ENCODE assay signal across 22 cellular contexts in genomic region chr4:14829795-14830194, GRCh38.
DNase-seq lines count a peak whose midpoint lies in the region; ATAC-seq, FAIRE-seq and TF ChIP-seq lines count a peak whose summit lies in the region.
"Had no signal": no experiment of that assay in that cellular context is flagged by ENCODE, and none has a peak within 500 bp of the region (broad histone marks: within the 10 kb centered on the region; RNA-seq: fewer than 3 reads in every experiment).

No MANE protein-coding gene starts in this region.

- H3K9me3 Mint-ChIP-seq in neural crest cell: no peaks in the 10 kb centered on the region
- H3K9me3 Mint-ChIP-seq in activated naive CD4-positive, alpha-beta T cell treated with anti-CD3 and anti-CD28 coated beads for 36 hours: no peaks in the 10 kb centered on the region
- H3K9me3 Mint-ChIP-seq: CD8-positive, alpha-beta memory T cell had no signal

- CTCF ChIA-PET in HepG2 (lab: Yijun Ruan, JAX; ENCODE audit: low intra/inter-chr PET ratio, low total read pairs): no interaction called here
- CTCF ChIA-PET in activated naive CD4-positive, alpha-beta T cell treated with anti-CD3 and anti-CD28 coated beads for 36 hours (lab: Charles Lee): no interaction called here

- H3K36me3 Mint-ChIP-seq in neural crest cell (ENCODE audit: low read depth): no peaks in the 10 kb centered on the region
- H3K36me3 Mint-ChIP-seq in activated naive CD4-positive, alpha-beta T cell treated with anti-CD3 and anti-CD28 coated beads for 36 hours (ENCODE audit: low read depth): no peaks in the 10 kb centered on the region
- H3K36me3 Mint-ChIP-seq: CD4-positive, CD25-positive, alpha-beta regulatory T cell; CD8-positive, alpha-beta memory T cell had no signal

- H3K27ac Mint-ChIP-seq in neural crest cell (ENCODE audit: unreplicated experiment): peak overlapping the region; percentile 62
- H3K27ac Mint-ChIP-seq in activated naive CD4-positive, alpha-beta T cell treated with anti-CD3 and anti-CD28 coated beads for 36 hours: no peak overlapping the region
- H3K27ac Mint-ChIP-seq: B cell; CD4-positive, CD25-positive, alpha-beta regulatory T cell; IgD-negative memory B cell had no signal

- H3K9me3 ChIP-seq in WERI-Rb-1 (ENCODE audit: severe bottlenecking): no peaks in the 10 kb centered on the region
- H3K9me3 ChIP-seq in HepG2 (ENCODE audit: low read length): no peaks in the 10 kb centered on the region
- H3K9me3 ChIP-seq: BLaER1 treated with 17β-estradiol and CSF1 and Interleukin-3, amounts not matched to agents 10 nM and 100 nM; HAP-1 had no signal

- no peaks in the 10 kb centered on the region for H3K27me3 ChIP-seq in WERI-Rb-1 (ENCODE audit: insufficient read depth, low read depth, severe bottlenecking)
- no peaks in the 10 kb centered on the region for H3K27me3 ChIP-seq in HepG2 (ENCODE audit: control insufficient read depth in 1 of 2, insufficient read depth in 2 of 2, low read length in 2 of 2)
- H3K27me3 ChIP-seq: BLaER1 treated with 17β-estradiol and CSF1 and Interleukin-3, amounts not matched to agents 10 nM and 100 nM had no signal

- FAIRE-seq in HepG2 (lab: Jason Lieb, UNC): no peak
- FAIRE-seq: GM19239, HTR-8/SVneo had no signal

- H3K4me1 Mint-ChIP-seq in neural crest cell: peaks cover 4% of the 10 kb centered on the region
- H3K4me1 Mint-ChIP-seq in activated naive CD4-positive, alpha-beta T cell treated with anti-CD3 and anti-CD28 coated beads for 36 hours (ENCODE audit: low read depth): no peaks in the 10 kb centered on the region
- H3K4me1 Mint-ChIP-seq: B cell; CD4-positive, CD25-positive, alpha-beta regulatory T cell; CD8-positive, alpha-beta memory T cell; IgD-negative memory B cell had no signal

- TF ChIP-seq CTCF in WERI-Rb-1 (IDR thresholded peaks at IDR 0.05; ENCODE audit: low read depth, low read length) (no peak), HepG2 (CRISPR knock-in tag; IDR thresholded peaks at IDR 0.05) (no peak), neural crest cell (conservative IDR thresholded peaks at IDR 0.05) (no peak)

- intact Hi-C loops in HepG2 (cut with micrococcal nuclease; ENCODE audit: unreplicated experiment): no loop called here
- intact Hi-C loops in activated naive CD4-positive, alpha-beta T cell treated with anti-CD3 and anti-CD28 coated beads for 36 hours (cut with micrococcal nuclease): no loop called here

- H3K9ac ChIP-seq in HepG2 (ENCODE audit: insufficient read depth, low read depth, low read length): no peak overlapping the region
- H3K9ac ChIP-seq: BLaER1 treated with 17β-estradiol and CSF1 and Interleukin-3, amounts not matched to agents 10 nM and 100 nM; GM23248 had no signal

- no TSS peak for BruUV-seq in HepG2 (replicated peaks; lab: Mats Ljungman, UMichigan)

- H3K4me1 ChIP-seq in HepG2 (ENCODE audit: insufficient read depth, low read length): peaks cover 8% of the 10 kb centered on the region
- H3K4me1 ChIP-seq: BLaER1 treated with 17β-estradiol and CSF1 and Interleukin-3, amounts not matched to agents 10 nM and 100 nM; HAP-1 had no signal

- H2AFZ ChIP-seq in HepG2 (ENCODE audit: low read length): no peak overlapping the region
- H2AFZ ChIP-seq: GM23248 had no signal

- no peak overlapping the region for H3K4me3 Mint-ChIP-seq in neural crest cell
- no peak overlapping the region for H3K4me3 Mint-ChIP-seq in activated naive CD4-positive, alpha-beta T cell treated with anti-CD3 and anti-CD28 coated beads for 36 hours
- H3K4me3 Mint-ChIP-seq: B cell; CD4-positive, CD25-positive, alpha-beta regulatory T cell; CD8-positive, alpha-beta memory T cell; IgD-negative memory B cell had no signal

- POLR2A ChIA-PET in HepG2 (lab: Yijun Ruan, JAX): no interaction called here

- TF ChIP-seq RAD21 in HepG2 (CRISPR knock-in tag; IDR thresholded peaks at IDR 0.05): no peak

- H4K20me1 ChIP-seq in HepG2 (ENCODE audit: insufficient read depth, low read length): no peaks in the 10 kb centered on the region
- H4K20me1 ChIP-seq: BLaER1 treated with 17β-estradiol and CSF1 and Interleukin-3, amounts not matched to agents 10 nM and 100 nM had no signal

- WGBS in HepG2 (ENCODE audit: low lambda C conversion rate): 0% methylated on average over 4 of the region's 4 CpGs

- H3K27me3 Mint-ChIP-seq in neural crest cell (ENCODE audit: low read depth): peaks cover under 1% of the 10 kb centered on the region
- peaks cover 7% of the 10 kb centered on the region for H3K27me3 Mint-ChIP-seq in activated naive CD4-positive, alpha-beta T cell treated with anti-CD3 and anti-CD28 coated beads for 36 hours (ENCODE audit: low read depth)
- H3K27me3 Mint-ChIP-seq: B cell had no signal

- TF ChIP-seq EP300 in HepG2 (IDR thresholded peaks at IDR 0.05; ENCODE audit: low read depth in 2 of 2, low read length in 2 of 2) (no peak), HepG2 (CRISPR knock-in tag; IDR thresholded peaks at IDR 0.05; ENCODE audit: borderline replicate concordance) (no peak)

- ATAC-seq in HepG2: peak; percentile 81
- no peak for ATAC-seq in GM18502 (IDR thresholded peaks at IDR 0.05; ENCODE audit: poor library complexity, unreplicated experiment)

- no peak for TF ChIP-seq POLR2A in HepG2 (IDR thresholded peaks at IDR 0.05; ENCODE audit: insufficient read depth in 1 of 2, low read depth in 2 of 2, low read length in 2 of 2)

- DNase-seq in WERI-Rb-1 (no peak), HepG2 (ENCODE audit: low spot score) (peak; percentile 39), neural crest cell (ENCODE audit: low read depth, low spot score) (no peak), DMS153 (lab: John Stamatoyannopoulos, UW) (no peak), LoVo (ENCODE audit: low spot score) (no peak)
- no peak for DNase-seq in activated naive CD4-positive, alpha-beta T cell treated with anti-CD3 and anti-CD28 coated beads for 36 hours
- DNase-seq: CD4-positive, CD25-positive, alpha-beta regulatory T cell; CD8-positive, alpha-beta memory T cell; COR-L47; DMS 273 treated with DMSO at 0.1 percent for 48 hours; DMS79 treated with DMSO at 0.1 percent for 48 hours; GF-D8; GM23248; KBM-7 had no signal

- no peak overlapping the region; the same call in 1 of the 2 replicates for H3K4me2 ChIP-seq in HepG2 (ENCODE audit: low read depth, low read length)
- H3K4me2 ChIP-seq: BLaER1 treated with 17β-estradiol and CSF1 and Interleukin-3, amounts not matched to agents 10 nM and 100 nM had no signal

- H3K27ac ChIP-seq in WERI-Rb-1 (peak overlapping the region; percentile 49), HepG2 (ENCODE audit: extremely low read length, insufficient read depth, low read length) (no peak overlapping the region)
- H3K27ac ChIP-seq: BLaER1 treated with 17β-estradiol and CSF1 and Interleukin-3, amounts not matched to agents 10 nM and 100 nM; GM23248; HL-60 had no signal

- H3K36me3 ChIP-seq in WERI-Rb-1 (no peaks in the 10 kb centered on the region), HepG2 (replicated peaks in 1 of 2; ENCODE audit: control insufficient read depth in 1 of 2, insufficient read depth in 2 of 2, low read length in 2 of 2) (no peaks in the 10 kb centered on the region)
- H3K36me3 ChIP-seq: BLaER1 treated with 17β-estradiol and CSF1 and Interleukin-3, amounts not matched to agents 10 nM and 100 nM; HAP-1 had no signal

- no peaks in the 10 kb centered on the region for H3K79me2 ChIP-seq in HepG2 (ENCODE audit: insufficient read depth, low read length)

- in situ Hi-C loops in HepG2 (cut with HindIII; ENCODE audit: extremely low pct_ligation_motif_present, low pct_unique_long_range_greater_than_20kb): no loop called here

- H3K4me3 ChIP-seq in WERI-Rb-1 (ENCODE audit: low read depth, low read length): no peak overlapping the region
- H3K4me3 ChIP-seq in HepG2 (replicated peaks in 1 of 3; ENCODE audit: insufficient read depth in 1 of 3, low read depth in 2 of 3, low read length in 3 of 3): no peak overlapping the region
- H3K4me3 ChIP-seq: BLaER1 treated with 17β-estradiol and CSF1 and Interleukin-3, amounts not matched to agents 10 nM and 100 nM; GM23248; HAP-1 had no signal

TF ChIP-seq in HepG2, 621 proteins besides CTCF, POLR2A, EP300 and RAD21 (continues in another document):
- TF ChIP-seq HNRNPL (IDR thresholded peaks at IDR 0.05; ENCODE audit: low read depth, low read length): peak; percentile 71; the same call in 1 of the 2 replicates
- 0 out of 2 replicates have a peak, but pooled peaks have one; percentile 26 for TF ChIP-seq GATAD2A (CRISPR knock-in tag; IDR thresholded peaks at IDR 0.05)
- TF ChIP-seq ZSCAN22 (CRISPR knock-in tag; IDR thresholded peaks at IDR 0.05): no peak
- peak; percentile 80; the same call in 1 of the 2 replicates for TF ChIP-seq THRA (CRISPR knock-in tag; IDR thresholded peaks at IDR 0.05; ENCODE audit: borderline replicate concordance)
- peak; percentile 18; the same call in 1 of the 2 replicates for TF ChIP-seq ISL2 (CRISPR knock-in tag; IDR thresholded peaks at IDR 0.05)
- TF ChIP-seq NCOA2 (CRISPR knock-in tag; IDR thresholded peaks at IDR 0.05): peak; percentile 43; the same call in 1 of the 2 replicates
- no peak for TF ChIP-seq ZNF337 (CRISPR knock-in tag; IDR thresholded peaks at IDR 0.05; ENCODE audit: borderline replicate concordance, low read depth)
- TF ChIP-seq ZNF274 (CRISPR knock-in tag; IDR thresholded peaks at IDR 0.05): no peak
- TF ChIP-seq TEF (CRISPR knock-in tag; IDR thresholded peaks at IDR 0.05): no peak
- TF ChIP-seq BHLHE40 (IDR thresholded peaks at IDR 0.05; ENCODE audit: low read length): peak; percentile 65
- TF ChIP-seq KLF12 (CRISPR knock-in tag; IDR thresholded peaks at IDR 0.05; ENCODE audit: borderline replicate concordance): no peak
- peak; percentile 84 for TF ChIP-seq ZNF768 (CRISPR knock-in tag; IDR thresholded peaks at IDR 0.05)
- peak; percentile 44; the same call in 1 of the 2 replicates for TF ChIP-seq RXRA (CRISPR knock-in tag; IDR thresholded peaks at IDR 0.05)
- TF ChIP-seq TCF7 (IDR thresholded peaks at IDR 0.05; ENCODE audit: low read depth): peak; percentile 56
- no peak for TF ChIP-seq SALL2 (CRISPR knock-in tag; IDR thresholded peaks at IDR 0.05)
